In the genomic region with DNA sequence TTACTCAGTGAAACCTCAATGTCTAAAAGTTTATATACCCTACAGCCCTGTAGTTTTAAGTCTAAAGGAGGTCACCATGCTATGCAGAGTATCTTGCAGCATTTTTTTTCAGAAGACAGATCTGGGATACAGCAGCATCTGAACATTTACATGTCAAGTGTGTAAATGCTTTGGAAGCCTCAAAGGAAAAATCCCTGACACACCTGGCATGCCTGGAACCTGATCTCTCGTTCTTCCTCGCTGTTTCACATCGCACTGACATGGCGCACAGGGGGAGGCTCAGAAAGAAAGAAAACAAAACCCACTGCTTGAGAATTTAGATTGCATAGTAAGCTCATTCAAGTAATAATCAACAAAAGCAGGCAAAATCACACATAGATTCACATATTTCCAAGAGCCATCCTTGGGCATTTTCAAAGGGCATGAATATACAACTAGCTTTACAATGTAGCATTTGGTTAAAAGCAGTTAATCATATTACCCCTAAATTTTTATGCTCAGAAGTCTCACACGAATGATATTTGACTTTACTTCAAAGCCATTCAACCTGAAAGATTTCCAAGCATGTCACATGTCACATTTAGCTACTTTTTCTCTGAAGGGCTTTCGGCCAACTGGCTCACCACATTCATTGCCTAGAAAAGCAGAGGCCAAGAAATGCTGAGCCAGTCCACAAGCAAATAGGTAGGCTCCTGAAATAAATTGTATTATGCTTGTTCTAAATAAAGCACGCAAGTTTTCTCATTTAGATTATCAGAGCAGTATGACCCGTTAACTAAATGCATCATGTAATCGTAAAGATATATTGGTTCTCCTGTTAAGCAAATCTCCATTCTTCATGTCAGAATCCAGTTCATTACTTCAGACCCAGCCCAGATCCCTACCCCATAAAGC, we compare ENCODE assay signal across 1 cellular context.
TF ChIP-seq lines count a peak whose summit lies in the region.

No MANE protein-coding gene starts in this region.

TF ChIP-seq in WTC11, 78 proteins besides CTCF, POLR2A, EP300 and RAD21 (continued from another document):
- TF ChIP-seq, protein P1, sequence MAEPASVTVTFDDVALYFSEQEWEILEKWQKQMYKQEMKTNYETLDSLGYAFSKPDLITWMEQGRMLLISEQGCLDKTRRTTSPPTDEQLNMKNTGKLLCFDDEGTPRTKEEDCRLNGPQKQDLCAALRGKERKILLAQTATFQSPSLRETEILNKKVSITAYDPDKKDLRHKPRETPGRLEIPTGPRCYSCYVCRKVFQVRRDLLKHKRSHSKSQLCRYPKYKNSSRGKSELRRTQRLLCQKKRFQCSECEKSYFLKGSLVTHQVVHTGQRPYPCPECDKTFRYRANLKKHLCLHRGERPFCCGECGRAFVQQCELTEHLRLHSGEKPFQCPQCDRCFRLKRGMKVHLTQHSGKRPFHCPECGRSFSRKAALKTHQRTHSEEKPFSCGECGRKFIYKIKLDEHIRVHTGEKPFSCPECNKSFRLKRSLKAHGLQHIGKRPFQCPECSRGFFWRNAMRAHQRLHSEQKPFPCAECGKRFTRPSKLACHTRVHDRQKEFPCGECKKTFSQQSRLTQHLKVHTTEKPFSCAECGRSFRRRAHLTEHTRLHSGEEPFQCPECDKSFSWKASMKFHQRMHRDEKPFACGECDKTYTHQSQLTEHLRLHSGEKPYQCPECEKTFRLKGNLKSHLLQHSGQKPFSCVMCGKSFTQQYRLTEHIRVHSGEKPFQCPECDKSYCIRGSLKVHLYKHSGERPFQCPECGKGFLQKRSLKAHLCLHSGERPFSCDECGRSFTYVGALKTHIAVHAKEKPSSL (CRISPR knock-in tag; conservative IDR thresholded peaks at IDR 0.05): no peak
- TF ChIP-seq OVOL2 (CRISPR knock-in tag; IDR thresholded peaks at IDR 0.05; ENCODE audit: borderline replicate concordance): no peak
- TF ChIP-seq, protein P2, sequence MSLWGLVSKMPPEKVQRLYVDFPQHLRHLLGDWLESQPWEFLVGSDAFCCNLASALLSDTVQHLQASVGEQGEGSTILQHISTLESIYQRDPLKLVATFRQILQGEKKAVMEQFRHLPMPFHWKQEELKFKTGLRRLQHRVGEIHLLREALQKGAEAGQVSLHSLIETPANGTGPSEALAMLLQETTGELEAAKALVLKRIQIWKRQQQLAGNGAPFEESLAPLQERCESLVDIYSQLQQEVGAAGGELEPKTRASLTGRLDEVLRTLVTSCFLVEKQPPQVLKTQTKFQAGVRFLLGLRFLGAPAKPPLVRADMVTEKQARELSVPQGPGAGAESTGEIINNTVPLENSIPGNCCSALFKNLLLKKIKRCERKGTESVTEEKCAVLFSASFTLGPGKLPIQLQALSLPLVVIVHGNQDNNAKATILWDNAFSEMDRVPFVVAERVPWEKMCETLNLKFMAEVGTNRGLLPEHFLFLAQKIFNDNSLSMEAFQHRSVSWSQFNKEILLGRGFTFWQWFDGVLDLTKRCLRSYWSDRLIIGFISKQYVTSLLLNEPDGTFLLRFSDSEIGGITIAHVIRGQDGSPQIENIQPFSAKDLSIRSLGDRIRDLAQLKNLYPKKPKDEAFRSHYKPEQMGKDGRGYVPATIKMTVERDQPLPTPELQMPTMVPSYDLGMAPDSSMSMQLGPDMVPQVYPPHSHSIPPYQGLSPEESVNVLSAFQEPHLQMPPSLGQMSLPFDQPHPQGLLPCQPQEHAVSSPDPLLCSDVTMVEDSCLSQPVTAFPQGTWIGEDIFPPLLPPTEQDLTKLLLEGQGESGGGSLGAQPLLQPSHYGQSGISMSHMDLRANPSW (CRISPR knock-in tag; conservative IDR thresholded peaks at IDR 0.05; ENCODE audit: low read depth): no peak
- TF ChIP-seq, protein P3, sequence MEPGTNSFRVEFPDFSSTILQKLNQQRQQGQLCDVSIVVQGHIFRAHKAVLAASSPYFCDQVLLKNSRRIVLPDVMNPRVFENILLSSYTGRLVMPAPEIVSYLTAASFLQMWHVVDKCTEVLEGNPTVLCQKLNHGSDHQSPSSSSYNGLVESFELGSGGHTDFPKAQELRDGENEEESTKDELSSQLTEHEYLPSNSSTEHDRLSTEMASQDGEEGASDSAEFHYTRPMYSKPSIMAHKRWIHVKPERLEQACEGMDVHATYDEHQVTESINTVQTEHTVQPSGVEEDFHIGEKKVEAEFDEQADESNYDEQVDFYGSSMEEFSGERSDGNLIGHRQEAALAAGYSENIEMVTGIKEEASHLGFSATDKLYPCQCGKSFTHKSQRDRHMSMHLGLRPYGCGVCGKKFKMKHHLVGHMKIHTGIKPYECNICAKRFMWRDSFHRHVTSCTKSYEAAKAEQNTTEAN (CRISPR knock-in tag; IDR thresholded peaks at IDR 0.05): no peak
- no peak for TF ChIP-seq PRRX2 (CRISPR knock-in tag; IDR thresholded peaks at IDR 0.05)
